9 cellular contexts compared by ENCODE assay signal in genomic region chr14:103871596-103872480, GRCh38. TPM values are rescaled to one million over a fixed set of nuclear protein-coding genes. Genes with fewer than 3 reads are reported as not detected.
DNase-seq lines count a peak whose midpoint lies in the region; ATAC-seq and TF ChIP-seq lines count a peak whose summit lies in the region.
"Had no signal": no experiment of that assay in that cellular context is flagged by ENCODE, and none has a peak within 500 bp of the region (broad histone marks: within the 10 kb centered on the region; RNA-seq: fewer than 3 reads in every experiment).

No MANE protein-coding gene starts in this region.

- no peaks in the 10 kb centered on the region for H3K9me3 ChIP-seq in prostate gland
- H3K9me3 ChIP-seq: SJSA1 had no signal

- WGBS in prostate gland: 15% methylated on average over 42 of the region's 53 CpGs
- 34% methylated on average over 53 of the region's 53 CpGs for WGBS in urinary bladder

- ATAC-seq in GM19023 (IDR thresholded peaks at IDR 0.05; ENCODE audit: unreplicated experiment): peak; percentile 85

- intact Hi-C loops in prostate gland (cut with DNase I): no loop called here

- H3K4me3 ChIP-seq in prostate gland (peak overlapping the region; percentile 22 to 26), urinary bladder (ENCODE audit: low read depth, low read length) (peak overlapping the region; percentile 30)
- H3K4me3 ChIP-seq: SJSA1 had no signal

- DNase-seq in HUDEP-2 (lab: John Stamatoyannopoulos, UW; ENCODE audit: unreplicated experiment in 76 of 76) (peak in 54 of 76 experiments; percentile 2 to 76 (median 42)), erythroblast (lab: John Stamatoyannopoulos, UW) (peak; percentile 59 to 62), prostate gland (ENCODE audit: low spot score) (peak; percentile 82), NCI-H2227 (lab: John Stamatoyannopoulos, UW; ENCODE audit: unreplicated experiment) (no peak), NCI-H748 treated with DMSO at 0.1 percent for 48 hours (lab: John Stamatoyannopoulos, UW) (no peak)
- DNase-seq in activated CD8-positive, alpha-beta memory T cell treated with anti-CD3 and anti-CD28 coated beads for 4 hours (ENCODE audit: low read depth in 2 of 2): peak; percentile 46 to 65

- H3K36me3 ChIP-seq in prostate gland: no peaks in the 10 kb centered on the region
- H3K36me3 ChIP-seq in urinary bladder (ENCODE audit: insufficient read depth): no peaks in the 10 kb centered on the region
- H3K36me3 ChIP-seq: SJSA1 had no signal

- H3K27me3 ChIP-seq in prostate gland (replicated peaks; ENCODE audit: insufficient read depth): no peaks in the 10 kb centered on the region
- H3K27me3 ChIP-seq: SJSA1 had no signal

- H3K27ac ChIP-seq in prostate gland (peak overlapping the region; percentile 71 to 78), urinary bladder (ENCODE audit: low read depth) (peak overlapping the region; percentile 33)
- H3K27ac ChIP-seq: SJSA1 had no signal

- TF ChIP-seq POLR2A in erythroblast (IDR thresholded peaks at IDR 0.05; ENCODE audit: low read length): no peak
- TF ChIP-seq POLR2A in prostate gland (IDR thresholded peaks at IDR 0.05): peak; percentile 74

- peaks cover 7% of the 10 kb centered on the region for H3K4me1 ChIP-seq in prostate gland (replicated peaks)
- no peaks in the 10 kb centered on the region for H3K4me1 ChIP-seq in urinary bladder (ENCODE audit: insufficient read depth)
- H3K4me1 ChIP-seq: SJSA1 had no signal

- TF ChIP-seq CTCF in prostate gland (IDR thresholded peaks at IDR 0.05): no peak

RNA-seq across cellular contexts. Expression of gene PPP1R13B, which starts 24.5 kb away (rescaled TPM):
- total RNA-seq in prostate gland (10 to 100 TPM; 48.2 to 64.6 TPM), urinary bladder (15.8 TPM)
- 17.8 TPM for polyA plus RNA-seq in urinary bladder

RNA-seq across cellular contexts. Expression of gene TDRD9, which starts 56.4 kb away (rescaled TPM):
- 10 to 100 TPM in 1 of 2 donors, under 1 TPM in 1; 0.64 to 18.2 TPM for total RNA-seq in prostate gland
- total RNA-seq in urinary bladder: 0.95 TPM
- polyA plus RNA-seq in urinary bladder: 2.4 TPM

Comparison
In these comparisons a context has a peak if more than half of its experiments do, and no peak if none do; other contexts are left out.
1. DNase-seq: peak in HUDEP-2 (54 of 76), activated CD8-positive, alpha-beta memory T cell treated with anti-CD3 and anti-CD28 coated beads for 4 hours (2 of 2), erythroblast (2 of 2) and prostate gland (single experiment); none in NCI-H2227 (single experiment) and NCI-H748 treated with DMSO at 0.1 percent for 48 hours (single experiment).